ENCODE assay signal across 19 cellular contexts in genomic region chr16:26195225-26195624, GRCh38.
"Had no signal": no experiment of that assay in that cellular context is flagged by ENCODE, and none has a peak within 500 bp of the region (broad histone marks: within the 10 kb centered on the region; RNA-seq: fewer than 3 reads in every experiment).

No MANE protein-coding gene starts in this region.

- H3K27ac ChIP-seq: colonic mucosa, left lung, lower lobe of right lung, parathyroid adenoma, prostate gland, right lobe of liver, testis, transverse colon had no signal

- H3K36me3 ChIP-seq: colonic mucosa, heart left ventricle, left lung, lower lobe of right lung, prostate gland, right lobe of liver, transverse colon had no signal

- H3K4me3 Mint-ChIP-seq: memory B cell; natural killer cell treated with Interleukin-12 subunit alpha and Interleukin-12 subunit beta and Interleukin-15 and Interleukin-18, amount 100 ng/mL, for 72 hours; stimulated activated effector memory CD8-positive, alpha-beta T cell treated with anti-CD3 and anti-CD28 coated beads, Interleukin-12 subunit alpha, Interleukin-12 subunit beta, amount 100 ng/mL, for 72 hours; stimulated activated naive CD8-positive, alpha-beta T cell treated with anti-CD3 and anti-CD28 coated beads, Interleukin-15, Interleukin-2, amounts not matched to agents 100 ng/mL and 50 ng/mL, for 24 hours had no signal

- H3K9me3 ChIP-seq: colonic mucosa, heart left ventricle, left lung, lower lobe of right lung, prostate gland, right lobe of liver, testis, transverse colon had no signal

- H3K4me1 ChIP-seq: colonic mucosa, left lung, lower lobe of right lung, parathyroid adenoma, prostate gland, right lobe of liver, testis, transverse colon had no signal

- H3K4me1 Mint-ChIP-seq: memory B cell; stimulated activated effector memory CD8-positive, alpha-beta T cell treated with anti-CD3 and anti-CD28 coated beads, Interleukin-12 subunit alpha, Interleukin-12 subunit beta, amount 100 ng/mL, for 72 hours had no signal

- DNase-seq: colonic mucosa; dermis blood vessel endothelial cell; hypothalamus; islet precursor cell; left lung; lower lobe of right lung; midbrain; right lobe of liver; stimulated activated CD4-positive, alpha-beta T cell treated with anti-CD3 and anti-CD28 coated beads, Interleukin-4, amount 100 ng/mL, for 1 hour; stimulated activated CD8-positive, alpha-beta memory T cell treated with anti-CD3 and anti-CD28 coated beads, Interleukin-4, amount 100 ng/mL, for 48 hours; testis; transverse colon had no signal

- H3K27me3 ChIP-seq: colonic mucosa, heart left ventricle, left lung, right lobe of liver, testis, transverse colon had no signal

- ATAC-seq: left lung; lower lobe of right lung; natural killer cell treated with Interleukin-12 subunit alpha and Interleukin-12 subunit beta and Interleukin-15 and Interleukin-18, amount 100 ng/mL, for 72 hours; right lobe of liver had no signal

- H3K36me3 Mint-ChIP-seq: memory B cell; natural killer cell treated with Interleukin-12 subunit alpha and Interleukin-12 subunit beta and Interleukin-15 and Interleukin-18, amount 100 ng/mL, for 72 hours; stimulated activated effector memory CD8-positive, alpha-beta T cell treated with anti-CD3 and anti-CD28 coated beads, Interleukin-12 subunit alpha, Interleukin-12 subunit beta, amount 100 ng/mL, for 72 hours had no signal

- H3K4me3 ChIP-seq: colonic mucosa, heart left ventricle, left lung, lower lobe of right lung, prostate gland, right lobe of liver, testis, transverse colon had no signal

- H3K27ac Mint-ChIP-seq: memory B cell; natural killer cell treated with Interleukin-12 subunit alpha and Interleukin-12 subunit beta and Interleukin-15 and Interleukin-18, amount 100 ng/mL, for 72 hours; stimulated activated effector memory CD8-positive, alpha-beta T cell treated with anti-CD3 and anti-CD28 coated beads, Interleukin-12 subunit alpha, Interleukin-12 subunit beta, amount 100 ng/mL, for 72 hours; stimulated activated naive CD8-positive, alpha-beta T cell treated with anti-CD3 and anti-CD28 coated beads, Interleukin-15, Interleukin-2, amounts not matched to agents 100 ng/mL and 50 ng/mL, for 24 hours had no signal
